17 cellular contexts compared by ENCODE assay signal in the genomic region with DNA sequence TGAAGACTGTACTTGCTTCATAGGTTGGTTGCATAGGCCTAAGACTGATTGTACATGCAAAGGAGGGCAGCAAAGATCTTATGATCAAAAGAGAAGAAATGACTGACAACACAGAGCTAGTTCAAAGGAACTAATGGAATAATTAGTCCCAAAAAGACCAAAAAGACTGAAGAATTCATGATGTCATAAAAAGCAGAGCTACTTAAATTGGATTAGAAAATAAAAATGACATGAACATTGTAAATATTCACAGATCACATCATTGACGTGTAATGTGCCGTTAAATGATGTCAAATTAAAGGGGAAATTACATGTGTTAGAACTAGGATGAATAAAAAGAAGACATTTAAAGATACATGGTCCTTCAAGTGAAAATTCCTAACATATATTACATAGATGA.
DNase-seq lines count a peak whose midpoint lies in the region; ATAC-seq and TF ChIP-seq lines count a peak whose summit lies in the region.
"Had no signal": no experiment of that assay in that cellular context is flagged by ENCODE, and none has a peak within 500 bp of the region (broad histone marks: within the 10 kb centered on the region; RNA-seq: fewer than 3 reads in every experiment).

No MANE protein-coding gene starts in this region.

- no peaks in the 10 kb centered on the region for H3K36me3 ChIP-seq in HCT116 (ENCODE audit: control insufficient read depth in 1 of 2, insufficient read depth in 2 of 2, low read length in 2 of 2)
- no peaks in the 10 kb centered on the region for H3K36me3 ChIP-seq in PC-3 (ENCODE audit: low read depth, low read length)
- no peaks in the 10 kb centered on the region for H3K36me3 ChIP-seq in smooth muscle cell (ENCODE audit: low read depth)
- H3K36me3 ChIP-seq in CD8-positive, alpha-beta T cell (ENCODE audit: insufficient read depth, low read length): no peaks in the 10 kb centered on the region
- H3K36me3 ChIP-seq: BE2C, BLaER1 had no signal

- ATAC-seq in HCT116 (no peak), PC-3 (peak; percentile 40; the same call in 1 of the 2 replicates)
- ATAC-seq in CD8-positive, alpha-beta T cell: no peak

- H3K9me3 ChIP-seq in HCT116 (ENCODE audit: control insufficient read depth in 1 of 2, insufficient read depth in 1 of 2, low read depth in 1 of 2, low read length in 2 of 2): no peaks in the 10 kb centered on the region
- no peaks in the 10 kb centered on the region for H3K9me3 ChIP-seq in PC-3 (ENCODE audit: low read length)
- H3K9me3 ChIP-seq in smooth muscle cell (replicated peaks; ENCODE audit: low read depth): no peaks in the 10 kb centered on the region
- no peaks in the 10 kb centered on the region for H3K9me3 ChIP-seq in CD8-positive, alpha-beta T cell (ENCODE audit: low read length)
- H3K9me3 ChIP-seq: BE2C, BLaER1, Caco-2 had no signal

- H3K4me3 Mint-ChIP-seq in CD8-positive, alpha-beta T cell: no peak overlapping the region
- H3K4me3 Mint-ChIP-seq: CD14-positive monocyte; CD4-positive, alpha-beta memory T cell; CD4-positive, CD25-positive, alpha-beta regulatory T cell had no signal

- DNase-seq in HCT116 (ENCODE audit: low read depth, low spot score) (no peak), PC-3 (no peak), smooth muscle cell (lab: John Stamatoyannopoulos, UW; ENCODE audit: unreplicated experiment) (no peak), kidney tubule cell (ENCODE audit: low spot score) (no peak)
- no peak for DNase-seq in CD8-positive, alpha-beta T cell
- DNase-seq: 8988T; ACHN; BE2C; C1 segment of cervical spinal cord; Caco-2; Calu3; CD4-positive, alpha-beta memory T cell; CD4-positive, CD25-positive, alpha-beta regulatory T cell; DMS79 treated with DMSO at 0.1 percent for 48 hours; GF-D8 had no signal

- H3K4me1 ChIP-seq in HCT116 (ENCODE audit: control insufficient read depth in 1 of 2, insufficient read depth in 2 of 2, low read length in 2 of 2) (no peaks in the 10 kb centered on the region), PC-3 (ENCODE audit: insufficient read depth, low read length) (no peaks in the 10 kb centered on the region), smooth muscle cell (ENCODE audit: low read depth) (no peaks in the 10 kb centered on the region)
- H3K4me1 ChIP-seq in CD8-positive, alpha-beta T cell (ENCODE audit: insufficient read depth, low read length): no peaks in the 10 kb centered on the region
- H3K4me1 ChIP-seq: BE2C, BLaER1, Caco-2 had no signal

- CTCF ChIA-PET in HCT116 (lab: Charles Lee): no interaction called here
- CTCF ChIA-PET in PC-3 (lab: Charles Lee): interaction anchor here (0.7 kb wide), 1 partner anchor 199 kb away, joined by 4 read pairs; no protein-coding TSS in a partner anchor
- CTCF ChIA-PET in CD8-positive, alpha-beta T cell (lab: Charles Lee): no interaction called here

- H4K20me1 ChIP-seq in HCT116 (ENCODE audit: insufficient read depth): no peaks in the 10 kb centered on the region
- no peaks in the 10 kb centered on the region for H4K20me1 ChIP-seq in PC-3 (ENCODE audit: low read length)
- H4K20me1 ChIP-seq in smooth muscle cell (ENCODE audit: low read depth): no peaks in the 10 kb centered on the region
- H4K20me1 ChIP-seq: BLaER1 had no signal

- no peak overlapping the region for H3K4me3 ChIP-seq in HCT116 (replicated peaks in 1 of 2; ENCODE audit: low read depth in 1 of 2, low read length in 2 of 2)
- no peak overlapping the region for H3K4me3 ChIP-seq in PC-3 (ENCODE audit: low read length)
- no peak overlapping the region for H3K4me3 ChIP-seq in smooth muscle cell
- no peak overlapping the region for H3K4me3 ChIP-seq in CD8-positive, alpha-beta T cell (ENCODE audit: low read depth, low read length)
- H3K4me3 ChIP-seq: BLaER1 had no signal

- no peak for TF ChIP-seq POLR2A in HCT116 (IDR thresholded peaks at IDR 0.05; ENCODE audit: borderline replicate concordance, extremely low read depth, insufficient read depth, insufficient read length)

- no peak overlapping the region for H3K27ac Mint-ChIP-seq in CD8-positive, alpha-beta T cell
- H3K27ac Mint-ChIP-seq: CD14-positive monocyte; CD4-positive, CD25-positive, alpha-beta regulatory T cell had no signal

- no peak overlapping the region for H3K9ac ChIP-seq in HCT116 (ENCODE audit: low read length)
- H3K9ac ChIP-seq in PC-3 (ENCODE audit: low read length): no peak overlapping the region
- no peak overlapping the region for H3K9ac ChIP-seq in smooth muscle cell (ENCODE audit: low read depth)
- H3K9ac ChIP-seq: BLaER1 had no signal

- WGBS in smooth muscle cell (ENCODE audit: low lambda C conversion rate): 95% methylated on average over 2 of the region's 2 CpGs

- H3K27me3 ChIP-seq in HCT116 (ENCODE audit: insufficient read depth, low read length) (no peaks in the 10 kb centered on the region), PC-3 (ENCODE audit: low read length) (no peaks in the 10 kb centered on the region), smooth muscle cell (ENCODE audit: low read depth) (no peaks in the 10 kb centered on the region)
- H3K27me3 ChIP-seq in CD8-positive, alpha-beta T cell (ENCODE audit: insufficient read depth, low read length): no peaks in the 10 kb centered on the region
- H3K27me3 ChIP-seq: BE2C, BLaER1 had no signal

- H3K9me3 Mint-ChIP-seq in CD8-positive, alpha-beta T cell: no peaks in the 10 kb centered on the region
- H3K9me3 Mint-ChIP-seq: CD4-positive, alpha-beta memory T cell had no signal

- H3K9me2 ChIP-seq in HCT116 (ENCODE audit: insufficient read depth) (no peaks in the 10 kb centered on the region), PC-3 (replicated peaks; ENCODE audit: low read length) (no peaks in the 10 kb centered on the region)

- RAD21 ChIA-PET in HCT116 (lab: Charles Lee; ENCODE audit: low non-redundant PET in 1 of 2, low total read pairs in 2 of 2, uncharacterized antibody in 2 of 2, unreplicated experiment in 2 of 2): no interaction called here

- H2AFZ ChIP-seq in HCT116 (ENCODE audit: low read depth, low read length, poor library complexity, severe bottlenecking) (peak overlapping the region; percentile 36), PC-3 (ENCODE audit: low read length) (no peak overlapping the region), smooth muscle cell (ENCODE audit: low read depth) (peak overlapping the region; percentile 23)

- H3K79me2 ChIP-seq in HCT116 (ENCODE audit: insufficient read depth, low read length): no peaks in the 10 kb centered on the region
- no peaks in the 10 kb centered on the region for H3K79me2 ChIP-seq in PC-3 (ENCODE audit: low read length)
- no peaks in the 10 kb centered on the region for H3K79me2 ChIP-seq in smooth muscle cell (ENCODE audit: low read depth)

- BruUV-seq in HCT116 (replicated peaks; lab: Mats Ljungman, UMichigan) (no TSS peak), PC-3 (replicated peaks; lab: Mats Ljungman, UMichigan) (no TSS peak)

- no peaks in the 10 kb centered on the region for H3K27me3 Mint-ChIP-seq in CD8-positive, alpha-beta T cell (ENCODE audit: low read depth)
- H3K27me3 Mint-ChIP-seq: CD4-positive, alpha-beta memory T cell; CD4-positive, CD25-positive, alpha-beta regulatory T cell had no signal

- intact Hi-C loops in HCT116 (cut with micrococcal nuclease): no loop called here
- intact Hi-C loops in PC-3 (cut with micrococcal nuclease): loop anchor here (1.0 to 10.0 kb wide), 7 partner anchors 338 to 1479 kb away; a partner anchor contains a TSS
- intact Hi-C loops in CD8-positive, alpha-beta T cell (cut with DNase I, micrococcal nuclease): no loop called here

- no peaks in the 10 kb centered on the region for H3K36me3 Mint-ChIP-seq in CD8-positive, alpha-beta T cell
- H3K36me3 Mint-ChIP-seq: CD14-positive monocyte; CD4-positive, alpha-beta memory T cell; CD4-positive, CD25-positive, alpha-beta regulatory T cell had no signal

- no peaks in the 10 kb centered on the region for H3K4me1 Mint-ChIP-seq in CD8-positive, alpha-beta T cell (ENCODE audit: low read depth)
- H3K4me1 Mint-ChIP-seq: CD14-positive monocyte; CD4-positive, alpha-beta memory T cell; CD4-positive, CD25-positive, alpha-beta regulatory T cell had no signal

- POLR2A ChIA-PET in HCT116 (lab: Charles Lee) (no interaction called here), PC-3 (lab: Charles Lee; ENCODE audit: unreplicated experiment) (interaction anchor here (0.9 kb wide), 1 partner anchor 164 kb away, joined by 3 read pairs; no protein-coding TSS in a partner anchor)
- POLR2A ChIA-PET in CD8-positive, alpha-beta T cell (lab: Charles Lee): no interaction called here

- TF ChIP-seq RAD21 in HCT116 (IDR thresholded peaks at IDR 0.05; ENCODE audit: low read depth): no peak

- H3F3A ChIP-seq in PC-3 (ENCODE audit: low read length, unreplicated experiment): no peaks in the 10 kb centered on the region
- no peaks in the 10 kb centered on the region for H3F3A ChIP-seq in smooth muscle cell (ENCODE audit: low read depth)

- H3K27ac ChIP-seq in HCT116 (ENCODE audit: low read depth, low read length): no peak overlapping the region
- H3K27ac ChIP-seq in PC-3 (ENCODE audit: low read length): no peak overlapping the region
- no peak overlapping the region for H3K27ac ChIP-seq in smooth muscle cell (ENCODE audit: low read depth)
- no peak overlapping the region for H3K27ac ChIP-seq in CD8-positive, alpha-beta T cell (ENCODE audit: low read depth, low read length)
- H3K27ac ChIP-seq: BLaER1 had no signal

- H3K4me2 ChIP-seq in HCT116 (ENCODE audit: low read length): no peak overlapping the region
- no peak overlapping the region for H3K4me2 ChIP-seq in PC-3 (ENCODE audit: low read length)
- H3K4me2 ChIP-seq in smooth muscle cell: no peak overlapping the region
- H3K4me2 ChIP-seq: BLaER1 had no signal

- TF ChIP-seq CTCF in HCT116 (IDR thresholded peaks at IDR 0.05 in 2 of 3, conservative IDR thresholded peaks at IDR 0.05 in 1 of 3; ENCODE audit: borderline replicate concordance in 1 of 3, insufficient read depth in 1 of 3, low read depth in 2 of 3, low read length in 2 of 3) (no peak), PC-3 (conservative IDR thresholded peaks at IDR 0.05; ENCODE audit: low read depth, low read length) (no peak), smooth muscle cell (IDR thresholded peaks at IDR 0.05; ENCODE audit: borderline replicate concordance, insufficient read depth, poor library complexity, severe bottlenecking) (no peak)
- TF ChIP-seq CTCF in CD8-positive, alpha-beta T cell (IDR thresholded peaks at IDR 0.05): no peak

TF ChIP-seq in HCT116, 20 proteins besides CTCF, POLR2A, EP300 and RAD21 (continues in another document):
- TF ChIP-seq, protein P1, sequence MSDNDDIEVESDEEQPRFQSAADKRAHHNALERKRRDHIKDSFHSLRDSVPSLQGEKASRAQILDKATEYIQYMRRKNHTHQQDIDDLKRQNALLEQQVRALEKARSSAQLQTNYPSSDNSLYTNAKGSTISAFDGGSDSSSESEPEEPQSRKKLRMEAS (IDR thresholded peaks at IDR 0.05): no peak
- TF ChIP-seq FOSL1 (IDR thresholded peaks at IDR 0.05; ENCODE audit: low read depth) (no peak), SP1 (IDR thresholded peaks at IDR 0.05; ENCODE audit: low read depth) (no peak), ZFX (IDR thresholded peaks at IDR 0.05) (no peak)
